In genomic region chr12:127809236-127809635, GRCh38 we compare ENCODE assay signal across 12 cellular contexts.
DNase-seq lines count a peak whose midpoint lies in the region; ATAC-seq, FAIRE-seq and TF ChIP-seq lines count a peak whose summit lies in the region.
"Had no signal": no experiment of that assay in that cellular context is flagged by ENCODE, and none has a peak within 500 bp of the region (broad histone marks: within the 10 kb centered on the region; RNA-seq: fewer than 3 reads in every experiment).

No MANE protein-coding gene starts in this region.

- H3K4me1 Mint-ChIP-seq in activated T-helper 1 cell treated with anti-CD3 and anti-CD28 coated beads, Interleukin-12 subunit alpha, Interleukin-12 subunit beta, Interleukin-2, Interleukin-4 antibody, amounts not matched to agents 30 ng/mL and 10 ng/mL and 1 ng/mL, durations not matched to agents 14 hours and 24 hours and 36 hours (ENCODE audit: low read depth) = no peaks in the 10 kb centered on the region
- H3K4me1 Mint-ChIP-seq: CD4-positive, CD25-positive, alpha-beta regulatory T cell had no signal

- H3K9me3 Mint-ChIP-seq in activated T-helper 1 cell treated with anti-CD3 and anti-CD28 coated beads, Interleukin-12 subunit alpha, Interleukin-12 subunit beta, Interleukin-2, Interleukin-4 antibody, amounts not matched to agents 30 ng/mL and 10 ng/mL and 1 ng/mL, durations not matched to agents 14 hours and 24 hours and 36 hours = peaks cover 12% of the 10 kb centered on the region
- H3K9me3 Mint-ChIP-seq: endodermal cell had no signal

- no peak overlapping the region for H3K4me3 Mint-ChIP-seq in activated T-helper 1 cell treated with anti-CD3 and anti-CD28 coated beads, Interleukin-12 subunit alpha, Interleukin-12 subunit beta, Interleukin-2, Interleukin-4 antibody, amounts not matched to agents 30 ng/mL and 10 ng/mL and 1 ng/mL, durations not matched to agents 14 hours and 24 hours and 36 hours
- H3K4me3 Mint-ChIP-seq: CD4-positive, CD25-positive, alpha-beta regulatory T cell; endodermal cell; natural killer cell treated with Interleukin-12 subunit alpha and Interleukin-12 subunit beta and Interleukin-15 and Interleukin-18, amount 100 ng/mL, for 72 hours had no signal

- peaks cover 0 to 4% of the 10 kb centered on the region in 2 donors for H3K4me1 ChIP-seq in right atrium auricular region

- FAIRE-seq in frontal cortex (lab: Jason Lieb, UNC) = no peak

- peak; percentile 84 for ATAC-seq in Right ventricle myocardium inferior
- ATAC-seq: natural killer cell treated with Interleukin-12 subunit alpha and Interleukin-12 subunit beta and Interleukin-15 and Interleukin-18, amount 100 ng/mL, for 72 hours had no signal

- TF ChIP-seq CTCF in right atrium auricular region (IDR thresholded peaks at IDR 0.05) = no peak
- no peak for TF ChIP-seq CTCF in astrocyte of the spinal cord (IDR thresholded peaks at IDR 0.05; ENCODE audit: low read depth, low read length)

- peak overlapping the region in 1 of 2 donors; percentile 45 for H3K27ac ChIP-seq in right atrium auricular region

- H3K36me3 Mint-ChIP-seq in activated T-helper 1 cell treated with anti-CD3 and anti-CD28 coated beads, Interleukin-12 subunit alpha, Interleukin-12 subunit beta, Interleukin-2, Interleukin-4 antibody, amounts not matched to agents 30 ng/mL and 10 ng/mL and 1 ng/mL, durations not matched to agents 14 hours and 24 hours and 36 hours (ENCODE audit: low read depth) = no peaks in the 10 kb centered on the region
- H3K36me3 Mint-ChIP-seq: CD4-positive, CD25-positive, alpha-beta regulatory T cell had no signal

- intact Hi-C loops in Right ventricle myocardium inferior (cut with DNase I) = no loop called here
- intact Hi-C loops in activated T-helper 1 cell treated with anti-CD3 and anti-CD28 coated beads, Interleukin-12 subunit alpha, Interleukin-12 subunit beta, Interleukin-2, Interleukin-4 antibody, amounts not matched to agents 30 ng/mL and 10 ng/mL and 1 ng/mL, durations not matched to agents 14 hours and 24 hours and 36 hours (cut with micrococcal nuclease) = no loop called here

- H3K9me3 ChIP-seq in right atrium auricular region = no peaks in the 10 kb centered on the region

- no peak overlapping the region for H3K27ac Mint-ChIP-seq in activated T-helper 1 cell treated with anti-CD3 and anti-CD28 coated beads, Interleukin-12 subunit alpha, Interleukin-12 subunit beta, Interleukin-2, Interleukin-4 antibody, amounts not matched to agents 30 ng/mL and 10 ng/mL and 1 ng/mL, durations not matched to agents 14 hours and 24 hours and 36 hours
- H3K27ac Mint-ChIP-seq: CD4-positive, CD25-positive, alpha-beta regulatory T cell; endodermal cell; natural killer cell treated with Interleukin-12 subunit alpha and Interleukin-12 subunit beta and Interleukin-15 and Interleukin-18, amount 100 ng/mL, for 72 hours had no signal

- no peaks in the 10 kb centered on the region for H3K27me3 Mint-ChIP-seq in activated T-helper 1 cell treated with anti-CD3 and anti-CD28 coated beads, Interleukin-12 subunit alpha, Interleukin-12 subunit beta, Interleukin-2, Interleukin-4 antibody, amounts not matched to agents 30 ng/mL and 10 ng/mL and 1 ng/mL, durations not matched to agents 14 hours and 24 hours and 36 hours (ENCODE audit: insufficient read depth)
- H3K27me3 Mint-ChIP-seq: CD4-positive, CD25-positive, alpha-beta regulatory T cell had no signal

- H3K27me3 ChIP-seq in right atrium auricular region = no peaks in the 10 kb centered on the region

- in situ Hi-C loops in astrocyte of the spinal cord (cut with HindIII; ENCODE audit: low sequenced_read_pairs) = no loop called here

- no peak for DNase-seq in Right ventricle myocardium inferior (ENCODE audit: missing footprints)
- no peak for DNase-seq in right atrium auricular region (ENCODE audit: low spot score)
- peak; percentile 88 for DNase-seq in astrocyte of the spinal cord (ENCODE audit: low read depth, low spot score)
- peak; percentile 11 for DNase-seq in kidney tubule cell (ENCODE audit: low spot score)
- no peak for DNase-seq in NCI-H1105 treated with DMSO at 0.1 percent for 48 hours (lab: John Stamatoyannopoulos, UW)
- DNase-seq in frontal cortex (ENCODE audit: low spot score in 2 of 2) = no peak
- DNase-seq in activated T-helper 1 cell treated with anti-CD3 and anti-CD28 coated beads, Interleukin-12 subunit alpha, Interleukin-12 subunit beta, Interleukin-2, Interleukin-4 antibody, amounts not matched to agents 30 ng/mL and 10 ng/mL and 1 ng/mL, durations not matched to agents 14 hours and 24 hours and 36 hours (ENCODE audit: low spot score) = no peak
- no peak for DNase-seq in NK-92 (lab: John Stamatoyannopoulos, UW; ENCODE audit: unreplicated experiment)
- DNase-seq: activated CD8-positive, alpha-beta memory T cell treated with anti-CD3 and anti-CD28 coated beads for 24 hours; CD4-positive, CD25-positive, alpha-beta regulatory T cell; endodermal cell had no signal

- no peaks in the 10 kb centered on the region for H3K36me3 ChIP-seq in right atrium auricular region

- no peak overlapping the region for H3K4me3 ChIP-seq in right atrium auricular region
- no peak overlapping the region for H3K4me3 ChIP-seq in astrocyte of the spinal cord (ENCODE audit: low read depth, low read length)

Comparison
In these comparisons a context has a peak if more than half of its experiments do, and no peak if none do; other contexts are left out.
1. DNase-seq: peak in astrocyte of the spinal cord (single experiment) and kidney tubule cell (single experiment); none in Right ventricle myocardium inferior (single experiment), right atrium auricular region (single experiment), NCI-H1105 treated with DMSO at 0.1 percent for 48 hours (single experiment), frontal cortex (0 of 2), activated T-helper 1 cell treated with anti-CD3 and anti-CD28 coated beads, Interleukin-12 subunit alpha, Interleukin-12 subunit beta, Interleukin-2, Interleukin-4 antibody, amounts not matched to agents 30 ng/mL and 10 ng/mL and 1 ng/mL, durations not matched to agents 14 hours and 24 hours and 36 hours (single experiment) and NK-92 (single experiment).